In the genomic region with DNA sequence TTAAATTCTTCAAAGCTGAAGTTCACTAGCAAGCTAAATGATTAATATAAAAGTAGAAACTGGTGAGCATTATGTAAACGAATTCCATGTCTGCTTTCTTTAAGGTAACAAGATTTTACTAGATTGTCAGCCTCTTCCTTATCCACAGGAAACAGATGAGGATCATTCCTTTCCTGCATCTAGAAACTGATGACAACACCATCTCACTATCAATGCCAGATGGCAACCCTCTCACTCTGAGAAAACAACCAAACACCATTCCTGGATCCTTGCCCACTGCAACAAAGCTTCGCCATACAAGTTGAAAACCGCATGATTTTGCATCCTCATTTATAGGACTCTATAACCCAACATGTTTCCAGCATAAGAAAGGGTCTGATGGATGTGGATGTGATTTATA, we compare ENCODE assay signal across 9 cellular contexts.
DNase-seq lines count a peak whose midpoint lies in the region; ATAC-seq and TF ChIP-seq lines count a peak whose summit lies in the region.
"Had no signal": no experiment of that assay in that cellular context is flagged by ENCODE, and none has a peak within 500 bp of the region (broad histone marks: within the 10 kb centered on the region; RNA-seq: fewer than 3 reads in every experiment).

No MANE protein-coding gene starts in this region.

- H3K4me3 ChIP-seq in choroid plexus epithelial cell (ENCODE audit: low read depth, low read length): no peak overlapping the region

- H3K4me3 Mint-ChIP-seq in activated T-cell treated with anti-CD3 and anti-CD28 coated beads, Interleukin-2, amount 50 U/mL, for 72 hours: no peak overlapping the region

- H3K36me3 Mint-ChIP-seq in activated T-cell treated with anti-CD3 and anti-CD28 coated beads, Interleukin-2, amount 50 U/mL, for 72 hours (ENCODE audit: insufficient read depth in 2 of 2): no peaks in the 10 kb centered on the region

- H3K4me1 Mint-ChIP-seq in activated T-cell treated with anti-CD3 and anti-CD28 coated beads, Interleukin-2, amount 50 U/mL, for 72 hours (ENCODE audit: low read depth): no peaks in the 10 kb centered on the region

- no peaks in the 10 kb centered on the region for H3K9me3 Mint-ChIP-seq in activated T-cell treated with anti-CD3 and anti-CD28 coated beads, Interleukin-2, amount 50 U/mL, for 72 hours

- no peak for ATAC-seq in HG02852 (IDR thresholded peaks at IDR 0.05; ENCODE audit: unreplicated experiment)
- ATAC-seq in activated T-cell treated with anti-CD3 and anti-CD28 coated beads, Interleukin-2, amount 50 U/mL, for 72 hours (replicated peaks in 1 of 2): no peak

- DNase-seq in DMS153 (lab: John Stamatoyannopoulos, UW) (peak; percentile 41), DMS153 treated with DMSO at 0.1 percent for 48 hours (lab: John Stamatoyannopoulos, UW; ENCODE audit: unreplicated experiment) (no peak), NCI-H524 (lab: John Stamatoyannopoulos, UW) (peak; percentile 86 to 93), choroid plexus epithelial cell (ENCODE audit: low read depth) (peak; percentile 49), pulmonary artery endothelial cell (ENCODE audit: low read depth, low spot score) (peak; percentile 99), iPS-NIHi7 (ENCODE audit: extremely low spot score) (no peak)
- DNase-seq in activated T-cell treated with anti-CD3 and anti-CD28 coated beads, Interleukin-2, amount 50 U/mL, for 72 hours: no peak
- DNase-seq: NCI-H526 treated with DMSO at 0.1 percent for 48 hours had no signal

- H3K27me3 Mint-ChIP-seq in activated T-cell treated with anti-CD3 and anti-CD28 coated beads, Interleukin-2, amount 50 U/mL, for 72 hours (ENCODE audit: low read depth): peaks cover 7% of the 10 kb centered on the region

- TF ChIP-seq CTCF in choroid plexus epithelial cell (conservative IDR thresholded peaks at IDR 0.05; ENCODE audit: low read depth, low read length): no peak

- no peak overlapping the region for H3K27ac Mint-ChIP-seq in activated T-cell treated with anti-CD3 and anti-CD28 coated beads, Interleukin-2, amount 50 U/mL, for 72 hours

Comparison
In these comparisons a context has a peak if more than half of its experiments do, and no peak if none do; other contexts are left out.
1. DNase-seq: peak in DMS153 (single experiment), NCI-H524 (2 of 2), choroid plexus epithelial cell (single experiment) and pulmonary artery endothelial cell (single experiment); none in DMS153 treated with DMSO at 0.1 percent for 48 hours (single experiment), activated T-cell treated with anti-CD3 and anti-CD28 coated beads, Interleukin-2, amount 50 U/mL, for 72 hours (0 of 2) and iPS-NIHi7 (single experiment).